ENCODE assay signal across 19 cellular contexts in genomic region chr5:34048143-34048542, GRCh38.
"Had no signal": no experiment of that assay in that cellular context is flagged by ENCODE, and none has a peak within 500 bp of the region (broad histone marks: within the 10 kb centered on the region; RNA-seq: fewer than 3 reads in every experiment).

No MANE protein-coding gene starts in this region.

- H3K4me3 Mint-ChIP-seq: activated T-helper 1 cell treated with anti-CD3 and anti-CD28 coated beads, Interleukin-12 subunit alpha, Interleukin-12 subunit beta, Interleukin-2, Interleukin-4 antibody, amounts not matched to agents 30 ng/mL and 10 ng/mL and 1 ng/mL, durations not matched to agents 14 hours and 24 hours and 36 hours; effector memory CD8-positive, alpha-beta T cell; mesothelial cell of epicardium; nephron; stimulated activated naive B cell treated with anti-CD40 and anti-IgM and Interleukin-4, amounts not matched to agents 10 μg/mL and 1 μg/mL and 100 μg/mL, for 72 hours had no signal

- DNase-seq: activated CD4-positive, alpha-beta T cell treated with anti-CD3 and anti-CD28 coated beads, Interleukin-2, amount 50 U/mL, for 48 hours; activated gamma-delta T cell treated with Interleukin-2 at 50 U/mL for 16 hours; adrenal gland; dermis blood vessel endothelial cell; effector memory CD8-positive, alpha-beta T cell; foreskin keratinocyte; glutamatergic neuron; hippocampal formation; islet precursor cell; occipital lobe; posterior cingulate gyrus; sigmoid colon; stimulated activated naive B cell treated with anti-CD40 and anti-IgM and Interleukin-4, amounts not matched to agents 10 μg/mL and 1 μg/mL and 100 μg/mL, for 72 hours; upper lobe of left lung had no signal

- H3K9me3 ChIP-seq: adrenal gland, sigmoid colon, thoracic aorta, upper lobe of left lung had no signal

- H3K27ac Mint-ChIP-seq: activated T-helper 1 cell treated with anti-CD3 and anti-CD28 coated beads, Interleukin-12 subunit alpha, Interleukin-12 subunit beta, Interleukin-2, Interleukin-4 antibody, amounts not matched to agents 30 ng/mL and 10 ng/mL and 1 ng/mL, durations not matched to agents 14 hours and 24 hours and 36 hours; mesothelial cell of epicardium; nephron; stimulated activated naive B cell treated with anti-CD40 and anti-IgM and Interleukin-4, amounts not matched to agents 10 μg/mL and 1 μg/mL and 100 μg/mL, for 72 hours had no signal

- ATAC-seq: activated naive CD4-positive, alpha-beta T cell treated with anti-CD3 and anti-CD28 coated beads, Interleukin-2, amount 50 U/mL, for 72 hours; effector memory CD8-positive, alpha-beta T cell; foreskin keratinocyte; stimulated activated naive B cell treated with anti-CD40 and anti-IgM and Interleukin-4, amounts not matched to agents 10 μg/mL and 1 μg/mL and 100 μg/mL, for 72 hours had no signal

- H3K27ac ChIP-seq: foreskin keratinocyte, sigmoid colon, thoracic aorta, upper lobe of left lung had no signal

- H3K27me3 Mint-ChIP-seq: effector memory CD8-positive, alpha-beta T cell; stimulated activated naive B cell treated with anti-CD40 and anti-IgM and Interleukin-4, amounts not matched to agents 10 μg/mL and 1 μg/mL and 100 μg/mL, for 72 hours had no signal

- H3K9me3 Mint-ChIP-seq: activated naive CD4-positive, alpha-beta T cell treated with anti-CD3 and anti-CD28 coated beads, Interleukin-2, amount 50 U/mL, for 72 hours; activated T-helper 1 cell treated with anti-CD3 and anti-CD28 coated beads, Interleukin-12 subunit alpha, Interleukin-12 subunit beta, Interleukin-2, Interleukin-4 antibody, amounts not matched to agents 30 ng/mL and 10 ng/mL and 1 ng/mL, durations not matched to agents 14 hours and 24 hours and 36 hours; effector memory CD8-positive, alpha-beta T cell; mesothelial cell of epicardium; nephron; stimulated activated naive B cell treated with anti-CD40 and anti-IgM and Interleukin-4, amounts not matched to agents 10 μg/mL and 1 μg/mL and 100 μg/mL, for 72 hours had no signal

- H3K27me3 ChIP-seq: adrenal gland, foreskin keratinocyte, sigmoid colon, upper lobe of left lung had no signal
